In the genomic region with DNA sequence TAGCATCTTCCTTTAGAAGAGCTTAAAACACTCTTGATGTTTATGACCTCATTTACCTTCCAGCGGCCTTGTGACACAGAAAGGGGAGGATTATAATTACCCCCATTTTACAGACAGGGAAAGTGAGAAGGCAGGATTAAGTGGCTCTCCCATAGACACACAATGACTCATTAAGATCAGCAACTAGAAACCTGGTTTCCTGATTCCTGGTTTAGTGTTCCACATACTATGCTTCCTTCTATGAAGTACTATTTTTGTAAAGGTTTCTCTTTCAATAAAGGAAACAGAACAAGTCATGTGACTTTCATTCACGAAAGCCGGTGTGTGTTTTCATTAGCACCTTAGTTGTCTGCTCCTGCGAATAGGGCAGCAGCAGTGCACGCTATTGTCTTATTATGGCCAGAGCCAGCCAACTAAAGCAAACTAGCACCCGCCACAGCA, we compare ENCODE assay signal across 8 cellular contexts. TPM values are rescaled to one million over a fixed set of nuclear protein-coding genes. Genes with fewer than 3 reads are reported as not detected.
DNase-seq lines count a peak whose midpoint lies in the region; ATAC-seq, FAIRE-seq and TF ChIP-seq lines count a peak whose summit lies in the region.

No MANE protein-coding gene starts in this region.

- H3K36me3 ChIP-seq in esophagus (ENCODE audit: control insufficient read depth in 2 of 2, insufficient read depth in 2 of 2, low read length in 1 of 2), result peaks cover 0 to 11% of the 10 kb centered on the region in 2 donors

- H3K4me3 ChIP-seq in esophagus (ENCODE audit: low read depth in 1 of 2, low read length in 2 of 2), result no peak overlapping the region

- no peak for FAIRE-seq in GM12892 (lab: Jason Lieb, UNC)

- no peaks in the 10 kb centered on the region for H3K9me3 ChIP-seq in esophagus (ENCODE audit: control insufficient read depth in 2 of 2, insufficient read depth in 1 of 2, low read depth in 1 of 2, low read length in 1 of 2)

- WGBS in esophagus, 2 donors, result 24 to 29% methylated on average over 6 of the region's 6 CpGs

- H3K36me3 Mint-ChIP-seq in activated CD4-positive, alpha-beta T cell treated with anti-CD3 and anti-CD28 coated beads, Interleukin-2, amount 10 ng/mL, durations not matched to agents 24 days and 14 days (ENCODE audit: low read depth), result peaks cover 6% of the 10 kb centered on the region

- no peak overlapping the region for H3K27ac Mint-ChIP-seq in activated CD4-positive, alpha-beta T cell treated with anti-CD3 and anti-CD28 coated beads, Interleukin-2, amount 10 ng/mL, durations not matched to agents 24 days and 14 days

- peak; percentile 22 for ATAC-seq in stimulated activated naive CD8-positive, alpha-beta T cell treated with anti-CD3 and anti-CD28 coated beads, Interleukin-15, Interleukin-2, amounts not matched to agents 100 U/mL and 50 U/mL, for 24 hours

- no peaks in the 10 kb centered on the region for H3K27me3 Mint-ChIP-seq in activated CD4-positive, alpha-beta T cell treated with anti-CD3 and anti-CD28 coated beads, Interleukin-2, amount 10 ng/mL, durations not matched to agents 24 days and 14 days

- DNase-seq in activated CD4-positive, alpha-beta T cell treated with anti-CD3 and anti-CD28 coated beads, Interleukin-2, amount 10 ng/mL, durations not matched to agents 24 days and 14 days, result peak; percentile 62
- DNase-seq in activated CD4-positive, alpha-beta T cell treated with anti-CD3 and anti-CD28 coated beads, Interleukin-2, amount 50 U/mL, for 48 hours, result no peak
- peak; percentile 62 to 70 for DNase-seq in SHP77 (lab: John Stamatoyannopoulos, UW)
- no peak for DNase-seq in stimulated activated naive CD8-positive, alpha-beta T cell treated with anti-CD3 and anti-CD28 coated beads, Interleukin-15, Interleukin-2, amounts not matched to agents 100 U/mL and 50 U/mL, for 24 hours
- DNase-seq in AG20443 (ENCODE audit: low spot score), result no peak
- no peak for DNase-seq in DMS114 treated with DMSO at 0.1 percent for 48 hours (lab: John Stamatoyannopoulos, UW; ENCODE audit: unreplicated experiment)
- DNase-seq in GM12892 (ENCODE audit: insufficient read length), result no peak

- H3K4me3 Mint-ChIP-seq in activated CD4-positive, alpha-beta T cell treated with anti-CD3 and anti-CD28 coated beads, Interleukin-2, amount 10 ng/mL, durations not matched to agents 24 days and 14 days, result no peak overlapping the region

- peaks cover 0 to 7% of the 10 kb centered on the region in 2 donors for H3K4me1 ChIP-seq in esophagus (ENCODE audit: control insufficient read depth in 2 of 2, insufficient read depth in 2 of 2, low read length in 1 of 2)

- intact Hi-C loops in activated CD4-positive, alpha-beta T cell treated with anti-CD3 and anti-CD28 coated beads, Interleukin-2, amount 10 ng/mL, durations not matched to agents 24 days and 14 days (cut with micrococcal nuclease), result loop anchor here (5.0 kb wide), 1 partner anchor 86 kb away; no protein-coding TSS in a partner anchor

- no peak for TF ChIP-seq POLR2A in GM12892 (IDR thresholded peaks at IDR 0.05; ENCODE audit: low read depth, low read length)

- peaks cover 40% of the 10 kb centered on the region for H3K4me1 Mint-ChIP-seq in activated CD4-positive, alpha-beta T cell treated with anti-CD3 and anti-CD28 coated beads, Interleukin-2, amount 10 ng/mL, durations not matched to agents 24 days and 14 days

- no peaks in the 10 kb centered on the region for H3K27me3 ChIP-seq in esophagus (ENCODE audit: control insufficient read depth in 1 of 2, insufficient read depth in 2 of 2, low read length in 2 of 2)

- H3K9me3 Mint-ChIP-seq in activated CD4-positive, alpha-beta T cell treated with anti-CD3 and anti-CD28 coated beads, Interleukin-2, amount 10 ng/mL, durations not matched to agents 24 days and 14 days, result no peaks in the 10 kb centered on the region

- H3K27ac ChIP-seq in esophagus (ENCODE audit: low read depth in 2 of 2, low read length in 1 of 2), result peak overlapping the region; percentile 66 to 77

RNA-seq across cellular contexts. Expression of gene IRS2, which starts 8.3 kb away (rescaled TPM):
- 3.2 and 3.5 TPM in 2 replicates for total RNA-seq in activated CD4-positive, alpha-beta T cell treated with anti-CD3 and anti-CD28 coated beads, Interleukin-2, amount 10 ng/mL, durations not matched to agents 24 days and 14 days
- polyA plus RNA-seq in esophagus, result 1 to 10 TPM; 1.6 to 2.6 TPM
- 0.17 TPM for polyA plus RNA-seq in GM12892 (2012; ENCODE audit: missing spikeins)

Comparison
In these comparisons a context has a peak if more than half of its experiments do, and no peak if none do; other contexts are left out.
1. DNase-seq: peak in activated CD4-positive, alpha-beta T cell treated with anti-CD3 and anti-CD28 coated beads, Interleukin-2, amount 10 ng/mL, durations not matched to agents 24 days and 14 days (single experiment) and SHP77 (2 of 2); none in activated CD4-positive, alpha-beta T cell treated with anti-CD3 and anti-CD28 coated beads, Interleukin-2, amount 50 U/mL, for 48 hours (0 of 2), stimulated activated naive CD8-positive, alpha-beta T cell treated with anti-CD3 and anti-CD28 coated beads, Interleukin-15, Interleukin-2, amounts not matched to agents 100 U/mL and 50 U/mL, for 24 hours (single experiment), AG20443 (single experiment), DMS114 treated with DMSO at 0.1 percent for 48 hours (single experiment) and GM12892 (single experiment).